In genomic region chr3:134334901-134335280, GRCh38 we compare ENCODE assay signal across 17 cellular contexts. TPM values are rescaled to one million over a fixed set of nuclear protein-coding genes. Genes with fewer than 3 reads are reported as not detected.
DNase-seq lines count a peak whose midpoint lies in the region; ATAC-seq and TF ChIP-seq lines count a peak whose summit lies in the region.
"Had no signal": no experiment of that assay in that cellular context is flagged by ENCODE, and none has a peak within 500 bp of the region (broad histone marks: within the 10 kb centered on the region; RNA-seq: fewer than 3 reads in every experiment).

No MANE protein-coding gene starts in this region.

- H3F3A ChIP-seq in SK-N-SH (replicated peaks; ENCODE audit: insufficient read depth) (peaks cover 22% of the 10 kb centered on the region), neural progenitor cell (ENCODE audit: low read depth) (peaks cover 21% of the 10 kb centered on the region)

- POLR2A ChIA-PET in SK-N-SH (lab: Yijun Ruan, JAX) = no interaction called here

- H3K27me3 ChIP-seq in SK-N-SH (ENCODE audit: insufficient read depth) = no peaks in the 10 kb centered on the region
- H3K27me3 ChIP-seq in neural progenitor cell = no peaks in the 10 kb centered on the region
- H3K27me3 ChIP-seq in upper lobe of left lung = no peaks in the 10 kb centered on the region
- H3K27me3 ChIP-seq: Peyer's patch had no signal

- no peak for TF ChIP-seq POLR2A in upper lobe of left lung (IDR thresholded peaks at IDR 0.05)

- no peaks in the 10 kb centered on the region for H3K9me3 ChIP-seq in SK-N-SH
- no peaks in the 10 kb centered on the region for H3K9me3 ChIP-seq in neural progenitor cell (ENCODE audit: low read depth)
- H3K9me3 ChIP-seq in upper lobe of left lung = no peaks in the 10 kb centered on the region
- H3K9me3 ChIP-seq: Peyer's patch had no signal

- H3K79me2 ChIP-seq in SK-N-SH (ENCODE audit: insufficient read depth) = no peaks in the 10 kb centered on the region
- no peaks in the 10 kb centered on the region for H3K79me2 ChIP-seq in neural progenitor cell (ENCODE audit: low read depth)

- 0 out of 2 replicates have a peak overlapping the region, but pooled peaks have one; percentile 8 for H3K4me2 ChIP-seq in SK-N-SH
- H3K4me2 ChIP-seq in neural progenitor cell = peak overlapping the region; percentile 70

- no peaks in the 10 kb centered on the region for H4K20me1 ChIP-seq in SK-N-SH (ENCODE audit: insufficient read depth)
- H4K20me1 ChIP-seq in neural progenitor cell (ENCODE audit: low read depth) = no peaks in the 10 kb centered on the region

- H3K9ac ChIP-seq in SK-N-SH (no peak overlapping the region), neural progenitor cell (no peak overlapping the region)

- H3K27ac Mint-ChIP-seq in neural progenitor cell = no peak overlapping the region
- H3K27ac Mint-ChIP-seq: activated CD4-positive, alpha-beta memory T cell treated with anti-CD3 and anti-CD28 coated beads, Interleukin-2, amount 10 ng/mL, durations not matched to agents 7 days and 5 days; CD4-positive, alpha-beta memory T cell; stimulated activated naive CD8-positive, alpha-beta T cell treated with anti-CD3 and anti-CD28 coated beads, Interleukin-15, Interleukin-2, amounts not matched to agents 100 ng/mL and 50 ng/mL, for 24 hours had no signal

- 73% methylated on average over 2 of the region's 2 CpGs for WGBS in SK-N-SH (ENCODE audit: low lambda C conversion rate)
- 22 to 28% methylated on average over 2 of the region's 2 CpGs for WGBS in upper lobe of left lung, 2 donors

- peaks cover 41% of the 10 kb centered on the region for H3K4me1 Mint-ChIP-seq in neural progenitor cell
- H3K4me1 Mint-ChIP-seq: activated CD4-positive, alpha-beta memory T cell treated with anti-CD3 and anti-CD28 coated beads, Interleukin-2, amount 10 ng/mL, durations not matched to agents 7 days and 5 days had no signal

- TF ChIP-seq RAD21 in SK-N-SH (IDR thresholded peaks at IDR 0.05; ENCODE audit: low read length) = no peak

- H3K36me3 ChIP-seq in SK-N-SH (replicated peaks in 1 of 2; ENCODE audit: control insufficient read depth in 1 of 2, insufficient read depth in 2 of 2, low read length in 1 of 2) (no peaks in the 10 kb centered on the region), neural progenitor cell (no peaks in the 10 kb centered on the region), upper lobe of left lung (no peaks in the 10 kb centered on the region)
- H3K36me3 ChIP-seq: Peyer's patch had no signal

- H3K27me3 Mint-ChIP-seq in neural progenitor cell (ENCODE audit: insufficient read depth, low read depth) = peaks cover 11% of the 10 kb centered on the region
- H3K27me3 Mint-ChIP-seq: CD4-positive, alpha-beta memory T cell; stimulated activated naive CD8-positive, alpha-beta T cell treated with anti-CD3 and anti-CD28 coated beads, Interleukin-15, Interleukin-2, amounts not matched to agents 100 ng/mL and 50 ng/mL, for 24 hours had no signal

- H3K9me2 ChIP-seq in SK-N-SH = no peaks in the 10 kb centered on the region

- TF ChIP-seq CTCF in SK-N-SH (IDR thresholded peaks at IDR 0.05) (no peak), neural progenitor cell (IDR thresholded peaks at IDR 0.05) (no peak), upper lobe of left lung (IDR thresholded peaks at IDR 0.05) (no peak)

- CTCF ChIA-PET in SK-N-SH (lab: Yijun Ruan, JAX) = interaction anchor here (1.0 kb wide), 1 partner anchor 20 kb away, joined by 5 read pairs; no protein-coding TSS in a partner anchor

- H3K36me3 Mint-ChIP-seq in neural progenitor cell = no peaks in the 10 kb centered on the region
- H3K36me3 Mint-ChIP-seq: CD4-positive, alpha-beta memory T cell had no signal

- H3K4me1 ChIP-seq in SK-N-SH (ENCODE audit: control insufficient read depth in 1 of 2, insufficient read depth in 2 of 2, low read depth in 1 of 2, low read length in 1 of 2) (peaks cover 3 to 54% of the 10 kb centered on the region in 2 experiments; a peak in 3 of 4 replicates), neural progenitor cell (peaks cover 44% of the 10 kb centered on the region), upper lobe of left lung (peaks cover 40 to 62% (median 56%) of the 10 kb centered on the region in 4 donors)

- H3K4me3 Mint-ChIP-seq in neural progenitor cell = no peak overlapping the region
- H3K4me3 Mint-ChIP-seq: activated CD4-positive, alpha-beta memory T cell treated with anti-CD3 and anti-CD28 coated beads, Interleukin-2, amount 10 ng/mL, durations not matched to agents 7 days and 5 days; CD4-positive, alpha-beta memory T cell; stimulated activated naive CD8-positive, alpha-beta T cell treated with anti-CD3 and anti-CD28 coated beads, Interleukin-15, Interleukin-2, amounts not matched to agents 100 ng/mL and 50 ng/mL, for 24 hours had no signal

- no peaks in the 10 kb centered on the region for H3K9me3 Mint-ChIP-seq in neural progenitor cell
- H3K9me3 Mint-ChIP-seq: activated CD4-positive, alpha-beta memory T cell treated with anti-CD3 and anti-CD28 coated beads, Interleukin-2, amount 10 ng/mL, durations not matched to agents 7 days and 5 days; CD4-positive, alpha-beta memory T cell; stimulated activated naive CD8-positive, alpha-beta T cell treated with anti-CD3 and anti-CD28 coated beads, Interleukin-15, Interleukin-2, amounts not matched to agents 100 ng/mL and 50 ng/mL, for 24 hours had no signal

- DNase-seq in SK-N-SH = no peak
- no peak for DNase-seq in epithelial cell of prostate (ENCODE audit: low read depth, low spot score)
- no peak for DNase-seq in neural progenitor cell (ENCODE audit: low spot score)
- DNase-seq in upper lobe of left lung = peak in 1 of 2 donors; percentile 66
- DNase-seq in activated CD8-positive, alpha-beta memory T cell treated with anti-CD3 and anti-CD28 coated beads for 24 hours = no peak
- DNase-seq in inferior parietal cortex (ENCODE audit: extremely low spot score) = no peak
- DNase-seq: activated CD4-positive, alpha-beta memory T cell treated with anti-CD3 and anti-CD28 coated beads, Interleukin-2, amount 10 ng/mL, durations not matched to agents 7 days and 5 days; activated gamma-delta T cell treated with Interleukin-2 at 50 U/mL for 16 hours; CD4-positive, alpha-beta memory T cell; NCI-H1105; NCI-H510A treated with DMSO at 0.1 percent for 48 hours; retina had no signal

- ATAC-seq in SK-N-SH treated with all-trans-retinoic acid at 6 μM for 48 hours (no peak), upper lobe of left lung (ENCODE audit: low FRiP score in 2 of 2) (no peak), GM19463 (IDR thresholded peaks at IDR 0.05; ENCODE audit: unreplicated experiment) (no peak)

- no peak overlapping the region for H2AFZ ChIP-seq in SK-N-SH (ENCODE audit: low read depth)
- peak overlapping the region; percentile 63 for H2AFZ ChIP-seq in neural progenitor cell (replicated peaks)

- TF ChIP-seq EP300 in SK-N-SH (IDR thresholded peaks at IDR 0.05; ENCODE audit: borderline replicate concordance in 1 of 2, low read depth in 1 of 2, low read length in 1 of 2) (no peak), upper lobe of left lung (IDR thresholded peaks at IDR 0.05) (no peak)

- H3K27ac ChIP-seq in SK-N-SH (ENCODE audit: low read depth in 2 of 2, low read length in 1 of 2) = peak overlapping the region; percentile 52 to 64; a peak in 3 of 4 replicates
- H3K27ac ChIP-seq in epithelial cell of prostate = peak overlapping the region; percentile 100
- no peak overlapping the region for H3K27ac ChIP-seq in neural progenitor cell
- peak overlapping the region; percentile 60 to 80 (median 78) for H3K27ac ChIP-seq in upper lobe of left lung
- H3K27ac ChIP-seq: 22Rv1 had no signal

- H3K4me3 ChIP-seq in SK-N-SH (ENCODE audit: low read depth in 2 of 2, low read length in 1 of 2) (no peak overlapping the region), neural progenitor cell (no peak overlapping the region), upper lobe of left lung (no peak overlapping the region)
- H3K4me3 ChIP-seq: Peyer's patch had no signal

TF ChIP-seq in SK-N-SH, 30 proteins besides CTCF, POLR2A, EP300 and RAD21 (continues in another document):
- TF ChIP-seq MXI1 (IDR thresholded peaks at IDR 0.05; ENCODE audit: low read depth, low read length) (no peak), FOXM1 (IDR thresholded peaks at IDR 0.05; ENCODE audit: low read depth) (no peak), TAF1 (IDR thresholded peaks at IDR 0.05; ENCODE audit: borderline replicate concordance, low read depth, low read length) (no peak), EZH2phosphoT487 (IDR thresholded peaks at IDR 0.05; ENCODE audit: borderline replicate concordance, low read depth) (no peak), FOXJ3 (CRISPR knock-in tag; IDR thresholded peaks at IDR 0.05) (no peak), NFIC (IDR thresholded peaks at IDR 0.05; ENCODE audit: borderline replicate concordance) (no peak)

TF ChIP-seq in SK-N-SH treated with all-trans-retinoic acid at 6 μM for 48 hours, 23 proteins besides CTCF, POLR2A, EP300 and RAD21 (continues in another document):
- TF ChIP-seq POU6F1 (CRISPR knock-in tag; IDR thresholded peaks at IDR 0.05; ENCODE audit: borderline replicate concordance, low read depth) = no peak
- TF ChIP-seq RARB (CRISPR knock-in tag; IDR thresholded peaks at IDR 0.05) = no peak
- no peak for TF ChIP-seq ZFP30 (CRISPR knock-in tag; IDR thresholded peaks at IDR 0.05)
- TF ChIP-seq GLIS3 (CRISPR knock-in tag; IDR thresholded peaks at IDR 0.05) = no peak
- no peak for TF ChIP-seq ARNTL (CRISPR knock-in tag; IDR thresholded peaks at IDR 0.05; ENCODE audit: borderline replicate concordance, low read depth)
- TF ChIP-seq ESRRG (CRISPR knock-in tag; IDR thresholded peaks at IDR 0.05) = no peak
- no peak for TF ChIP-seq OSR1 (CRISPR knock-in tag; IDR thresholded peaks at IDR 0.05)

RNA-seq across cellular contexts. Expression of gene AMOTL2, which starts 39.4 kb away (rescaled TPM):
- polyA plus RNA-seq in SK-N-SH (2012; rRNA removed) = 163 and 185 TPM in 2 replicates
- polyA plus RNA-seq in SK-N-SH (2012; cell fraction: cytosol; rRNA removed) = 91.0 and 115 TPM in 2 replicates
- 312 and 373 TPM in 2 replicates for polyA plus RNA-seq in SK-N-SH (2012; cell fraction: nucleus; rRNA removed)
- total RNA-seq in neural progenitor cell (ENCODE audit: low replicate concordance) (62.9 and 121 TPM in 2 replicates), upper lobe of left lung (100 to 1,000 TPM in 5 of 6 donors, 10 to 100 TPM in 1; 73.3 to 179 (median 132) TPM)
- total RNA-seq: activated CD4-positive, alpha-beta memory T cell treated with anti-CD3 and anti-CD28 coated beads, Interleukin-2, amount 10 ng/mL, durations not matched to agents 7 days and 5 days had no signal
